In genomic region chr12:69238589-69239285, GRCh38 we compare ENCODE assay signal across 8 cellular contexts. TPM values are rescaled to one million over a fixed set of nuclear protein-coding genes. Genes with fewer than 3 reads are reported as not detected.
DNase-seq lines count a peak whose midpoint lies in the region; ATAC-seq, FAIRE-seq and TF ChIP-seq lines count a peak whose summit lies in the region.

No MANE protein-coding gene starts in this region.

- no peak for TF ChIP-seq CTCF in GM12875 (IDR thresholded peaks at IDR 0.05; ENCODE audit: borderline replicate concordance, insufficient read depth, low read depth, low read length)
- TF ChIP-seq CTCF in left lung (IDR thresholded peaks at IDR 0.05): no peak
- TF ChIP-seq CTCF in type B pancreatic cell (conservative IDR thresholded peaks at IDR 0.05): no peak

- H3K4me3 Mint-ChIP-seq in activated T-helper 17 cell treated with anti-CD3 and anti-CD28 coated beads, Interleukin-2, amount 50 U/mL, for 72 hours: peak overlapping the region; percentile 99
- H3K4me3 Mint-ChIP-seq in type B pancreatic cell: peak overlapping the region; percentile 91

- H3K27ac ChIP-seq in left lung: peak overlapping the region; percentile 91 to 93

- no peaks in the 10 kb centered on the region for H3K27me3 ChIP-seq in left lung

- peaks cover 7 to 45% of the 10 kb centered on the region in 2 donors for H3K4me1 ChIP-seq in left lung

- ATAC-seq in HG02884 (IDR thresholded peaks at IDR 0.05; ENCODE audit: unreplicated experiment): peak; percentile 1
- ATAC-seq in activated T-helper 17 cell treated with anti-CD3 and anti-CD28 coated beads, Interleukin-2, amount 50 U/mL, for 72 hours (replicated peaks): no peak
- no peak for ATAC-seq in left lung

- no peak for DNase-seq in left lung
- DNase-seq in type B pancreatic cell (ENCODE audit: extremely low spot score, unreplicated experiment): no peak
- DNase-seq in GM12892 (ENCODE audit: insufficient read length): no peak
- DNase-seq in NCI-H1436 treated with DMSO at 0.1 percent for 48 hours (lab: John Stamatoyannopoulos, UW): no peak
- no peak for DNase-seq in HTR-8/SVneo (ENCODE audit: insufficient read length, low spot score)

- H3K36me3 ChIP-seq in left lung: no peaks in the 10 kb centered on the region

- peak overlapping the region; percentile 96 for H3K27ac Mint-ChIP-seq in activated T-helper 17 cell treated with anti-CD3 and anti-CD28 coated beads, Interleukin-2, amount 50 U/mL, for 72 hours
- H3K27ac Mint-ChIP-seq in type B pancreatic cell: peak overlapping the region; percentile 95

- H3K9me3 Mint-ChIP-seq in activated T-helper 17 cell treated with anti-CD3 and anti-CD28 coated beads, Interleukin-2, amount 50 U/mL, for 72 hours: no peaks in the 10 kb centered on the region
- no peaks in the 10 kb centered on the region for H3K9me3 Mint-ChIP-seq in type B pancreatic cell

- intact Hi-C loops in left lung (cut with DNase I): loop anchor here in 1 of 2 donors (5.0 kb wide), 1 partner anchor 301 kb away; no protein-coding TSS in a partner anchor

- no peaks in the 10 kb centered on the region for H3K27me3 Mint-ChIP-seq in activated T-helper 17 cell treated with anti-CD3 and anti-CD28 coated beads, Interleukin-2, amount 50 U/mL, for 72 hours
- H3K27me3 Mint-ChIP-seq in type B pancreatic cell: no peaks in the 10 kb centered on the region

- FAIRE-seq in GM12892 (lab: Jason Lieb, UNC) (no peak), HTR-8/SVneo (lab: Jason Lieb, UNC) (no peak)

- peak overlapping the region; percentile 51 for H3K4me3 ChIP-seq in GM12875 (ENCODE audit: low read depth, low read length)
- H3K4me3 ChIP-seq in left lung: peak overlapping the region; percentile 66 to 82

- TF ChIP-seq POLR2A in GM12892 (IDR thresholded peaks at IDR 0.05; ENCODE audit: low read depth, low read length): no peak

- peaks cover 30% of the 10 kb centered on the region for H3K4me1 Mint-ChIP-seq in activated T-helper 17 cell treated with anti-CD3 and anti-CD28 coated beads, Interleukin-2, amount 50 U/mL, for 72 hours
- peaks cover 24% of the 10 kb centered on the region for H3K4me1 Mint-ChIP-seq in type B pancreatic cell (ENCODE audit: unreplicated experiment)

- H3K36me3 Mint-ChIP-seq in activated T-helper 17 cell treated with anti-CD3 and anti-CD28 coated beads, Interleukin-2, amount 50 U/mL, for 72 hours (ENCODE audit: low read depth): peaks cover 36% of the 10 kb centered on the region
- H3K36me3 Mint-ChIP-seq in type B pancreatic cell: peaks cover 10% of the 10 kb centered on the region

- no peaks in the 10 kb centered on the region for H3K9me3 ChIP-seq in left lung

RNA-seq across cellular contexts. Expression of gene CPSF6, which starts 0.6 kb away (rescaled TPM):
- 10 to 100 TPM; 66.3 to 91.8 TPM for total RNA-seq in activated T-helper 17 cell treated with anti-CD3 and anti-CD28 coated beads, Interleukin-2, amount 50 U/mL, for 72 hours
- total RNA-seq in left lung (10 to 100 TPM; 54.8 to 60.1 TPM), type B pancreatic cell (ENCODE audit: low replicate concordance) (76.9 and 128 TPM in 2 replicates)
- polyA plus RNA-seq in GM12892 (2012; ENCODE audit: missing spikeins): 73.6 TPM
